Comparison of ENCODE assay signal across 9 cellular contexts in the genomic region with DNA sequence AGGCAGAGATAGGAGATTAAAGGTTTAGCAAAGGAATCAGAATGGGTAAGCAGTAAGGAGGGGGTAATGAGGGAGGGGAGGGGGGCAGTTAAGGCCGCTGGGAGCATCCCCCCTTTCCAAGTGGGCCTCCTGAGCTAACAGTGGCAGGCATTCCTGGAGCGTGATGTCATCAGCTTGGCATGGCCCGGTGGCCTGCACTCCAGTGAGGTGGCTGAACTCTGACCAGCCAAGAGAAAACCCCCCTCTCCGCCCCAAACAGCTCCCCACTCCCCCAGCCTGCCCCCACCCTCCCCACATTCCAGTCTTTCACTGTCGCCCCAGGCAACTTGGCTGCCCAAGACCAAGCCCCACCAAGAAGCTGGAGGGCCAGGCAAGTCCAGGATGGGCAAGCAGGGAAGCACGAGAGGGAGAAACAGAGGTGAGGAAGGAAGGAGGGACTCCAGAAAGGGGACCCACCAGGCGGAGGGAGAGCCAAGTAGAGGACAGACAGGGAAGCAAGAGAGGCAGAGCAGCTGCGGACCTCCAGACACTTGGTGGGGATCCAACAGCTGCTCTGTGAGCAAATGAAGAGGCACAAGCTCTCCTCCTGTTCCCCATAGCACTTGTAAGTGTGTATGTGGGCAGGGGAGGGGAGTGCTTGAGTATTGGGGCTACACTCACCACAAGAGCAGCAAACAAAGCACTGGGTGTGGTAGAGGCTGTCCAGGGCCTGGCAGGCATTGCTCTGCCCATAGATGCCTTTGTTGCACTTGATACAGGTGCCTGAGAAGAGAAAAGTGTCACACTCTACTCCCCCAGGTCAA. TPM values are rescaled to one million over a fixed set of nuclear protein-coding genes. Genes with fewer than 3 reads are reported as not detected.
DNase-seq lines count a peak whose midpoint lies in the region; ATAC-seq and TF ChIP-seq lines count a peak whose summit lies in the region.
"Had no signal": no experiment of that assay in that cellular context is flagged by ENCODE, and none has a peak within 500 bp of the region (broad histone marks: within the 10 kb centered on the region; RNA-seq: fewer than 3 reads in every experiment).

No MANE protein-coding gene starts in this region.

- H3K4me3 ChIP-seq in cardiac fibroblast (replicated peaks in 1 of 2; ENCODE audit: low read depth in 2 of 2, low read length in 2 of 2), result no peak overlapping the region
- no peak overlapping the region for H3K4me3 ChIP-seq in uterus

- no peaks in the 10 kb centered on the region for H3K9me3 ChIP-seq in uterus

- peaks cover 37 to 47% (median 40%) of the 10 kb centered on the region in 3 donors for H3K27me3 Mint-ChIP-seq in CD14-positive monocyte (ENCODE audit: low read depth in 3 of 3)

- peak overlapping the region in 1 of 2 donors; percentile 47 for H3K4me3 Mint-ChIP-seq in CD14-positive monocyte
- H3K4me3 Mint-ChIP-seq: CD8-positive, alpha-beta T cell had no signal

- TF ChIP-seq POLR2A in uterus (IDR thresholded peaks at IDR 0.05), result no peak

- H3K9me3 Mint-ChIP-seq in CD14-positive monocyte, result peaks cover 0 to 5% (median 3%) of the 10 kb centered on the region in 7 donors
- H3K9me3 Mint-ChIP-seq: CD8-positive, alpha-beta T cell had no signal

- intact Hi-C loops in uterus (cut with DNase I; ENCODE audit: low total_unique reads), result no loop called here
- intact Hi-C loops in CD14-positive monocyte (cut with micrococcal nuclease), result no loop called here

- TF ChIP-seq CTCF in cardiac fibroblast (IDR thresholded peaks at IDR 0.05; ENCODE audit: low read depth, low read length), result no peak
- TF ChIP-seq CTCF in uterus (IDR thresholded peaks at IDR 0.05), result no peak
- no peak for TF ChIP-seq CTCF in CD14-positive monocyte (IDR thresholded peaks at IDR 0.05)

- no peaks in the 10 kb centered on the region for H3K27me3 ChIP-seq in uterus

- DNase-seq in SHP77 (lab: John Stamatoyannopoulos, UW) (peak; percentile 15 to 47), SHP77 treated with DMSO at 0.1 percent for 48 hours (lab: John Stamatoyannopoulos, UW) (no peak), cardiac fibroblast (ENCODE audit: low read depth in 2 of 2) (peak; percentile 73 to 87), left lobe of liver (ENCODE audit: low spot score) (peak; percentile 76), uterus (peak; percentile 77 to 82), NOMO-1 treated with DMSO at 0.1 percent for 48 hours (lab: John Stamatoyannopoulos, UW; ENCODE audit: unreplicated experiment) (no peak), CD14-positive monocyte (ENCODE audit: low spot score) (no peak)
- DNase-seq: CD8-positive, alpha-beta T cell had no signal

- peaks cover 6% of the 10 kb centered on the region for H3K4me1 Mint-ChIP-seq in CD14-positive monocyte

- H3K36me3 Mint-ChIP-seq in CD14-positive monocyte, result no peaks in the 10 kb centered on the region
- H3K36me3 Mint-ChIP-seq: CD8-positive, alpha-beta T cell had no signal

- peak; percentile 61 for ATAC-seq in left lobe of liver
- no peak for ATAC-seq in GM18907 (IDR thresholded peaks at IDR 0.05; ENCODE audit: unreplicated experiment)
- ATAC-seq: CD8-positive, alpha-beta T cell had no signal

- no peaks in the 10 kb centered on the region for H3K36me3 ChIP-seq in uterus

- H3K27ac Mint-ChIP-seq in CD14-positive monocyte, result no peak overlapping the region
- H3K27ac Mint-ChIP-seq: CD8-positive, alpha-beta T cell had no signal

- H3K4me1 ChIP-seq in uterus, result peaks cover 6% of the 10 kb centered on the region in 2 donors

- H3K27ac ChIP-seq in uterus, result peak overlapping the region; percentile 88 to 96

RNA-seq across cellular contexts. Expression of gene AJUBA, which starts 4.5 kb away (rescaled TPM):
- total RNA-seq in left lobe of liver, result 8.6 TPM
- total RNA-seq in uterus, result 10 to 100 TPM in 3 of 4 donors, 1 to 10 TPM in 1; 6.8 to 51.7 (median 27.1) TPM
- not detected for polyA plus RNA-seq in CD14-positive monocyte

RNA-seq across cellular contexts. Expression of gene HAUS4, which starts 21.0 kb away (rescaled TPM):
- total RNA-seq in left lobe of liver, result 9.7 TPM
- total RNA-seq in uterus, result 10 to 100 TPM; 30.0 to 65.3 (median 34.7) TPM
- 10 to 100 TPM; 57.3 to 79.7 TPM for polyA plus RNA-seq in CD14-positive monocyte

RNA-seq across cellular contexts. Expression of gene C14orf93, which starts 32.1 kb away (rescaled TPM):
- total RNA-seq in left lobe of liver (4.3 TPM), uterus (10 to 100 TPM in 2 of 4 donors, 1 to 10 TPM in 2; 7.2 to 18.6 (median 10.4) TPM)
- polyA plus RNA-seq in CD14-positive monocyte, result 1 to 10 TPM; 2.5 to 3.7 TPM

RNA-seq across cellular contexts. Expression of gene PRMT5, which starts 48.7 kb away (rescaled TPM):
- total RNA-seq in left lobe of liver (19.7 TPM), uterus (100 to 1,000 TPM in 1 of 4 donors, 10 to 100 TPM in 3; 57.9 to 126 (median 75.6) TPM)
- polyA plus RNA-seq in CD14-positive monocyte, result 10 to 100 TPM; 44.1 to 44.4 TPM

RNA-seq across cellular contexts. Expression of gene PSMB5, which starts 56.8 kb away (rescaled TPM):
- total RNA-seq in left lobe of liver (59.9 TPM), uterus (100 to 1,000 TPM in 2 of 4 donors, 10 to 100 TPM in 2; 18.4 to 121 (median 92.0) TPM)
- 10 to 100 TPM; 57.6 to 61.8 TPM for polyA plus RNA-seq in CD14-positive monocyte

Comparison
In these comparisons a context has a peak if more than half of its experiments do, and no peak if none do; other contexts are left out.
1. DNase-seq: peak in SHP77 (2 of 2), cardiac fibroblast (2 of 2), left lobe of liver (single experiment) and uterus (2 of 2); none in SHP77 treated with DMSO at 0.1 percent for 48 hours (single experiment), NOMO-1 treated with DMSO at 0.1 percent for 48 hours (single experiment) and CD14-positive monocyte (single experiment).